Comparison of ENCODE assay signal across 22 cellular contexts in the genomic region with DNA sequence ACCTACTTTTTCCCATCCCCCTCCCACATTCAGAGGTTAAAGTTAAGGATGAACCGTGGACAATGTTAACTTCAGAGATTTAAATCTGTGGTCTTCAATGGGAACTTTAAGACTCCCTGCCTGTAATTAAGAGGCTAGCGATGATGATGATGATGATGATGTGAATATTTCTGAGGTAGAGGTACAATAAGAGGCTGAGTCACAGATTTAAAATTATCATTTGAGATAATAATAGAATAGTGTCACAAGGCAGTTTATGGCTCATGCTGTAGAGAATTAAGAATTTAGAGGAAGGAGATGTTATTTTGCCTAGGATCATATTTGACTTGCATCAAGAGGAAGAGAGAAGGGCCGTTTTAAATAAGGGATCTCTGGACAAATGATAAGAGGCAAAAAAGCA.
DNase-seq lines count a peak whose midpoint lies in the region; ATAC-seq and TF ChIP-seq lines count a peak whose summit lies in the region.
"Had no signal": no experiment of that assay in that cellular context is flagged by ENCODE, and none has a peak within 500 bp of the region (broad histone marks: within the 10 kb centered on the region; RNA-seq: fewer than 3 reads in every experiment).

No MANE protein-coding gene starts in this region.

- H3K27ac ChIP-seq in heart left ventricle, result peak overlapping the region in 4 of 12 donors; percentile 5 to 42 (median 40)
- H3K27ac ChIP-seq in coronary artery, result peak overlapping the region; percentile 35 to 36
- peak overlapping the region; percentile 31 for H3K27ac ChIP-seq in skeletal muscle tissue (ENCODE audit: low read depth, low read length)
- H3K27ac ChIP-seq: BLaER1 treated with 17β-estradiol and CSF1 and Interleukin-3, amounts not matched to agents 10 nM and 100 nM had no signal

- H3K27me3 Mint-ChIP-seq in naive B cell, result no peaks in the 10 kb centered on the region
- H3K27me3 Mint-ChIP-seq: CD4-positive, alpha-beta memory T cell; IgD-negative memory B cell had no signal

- H3K36me3 ChIP-seq in heart left ventricle (no peaks in the 10 kb centered on the region), skeletal muscle tissue (ENCODE audit: control insufficient read depth in 3 of 3, insufficient read depth in 3 of 3, low read length in 3 of 3) (no peaks in the 10 kb centered on the region)
- H3K36me3 ChIP-seq: BLaER1 treated with 17β-estradiol and CSF1 and Interleukin-3, amounts not matched to agents 10 nM and 100 nM had no signal

- TF ChIP-seq POLR2A in heart left ventricle (IDR thresholded peaks at IDR 0.05), result no peak

- WGBS in heart left ventricle, 4 donors, result 64 to 70% (median 68%) methylated on average over 3 of the region's 3 CpGs

- H3K4me1 ChIP-seq in heart left ventricle (peaks cover 0 to 32% (median 12%) of the 10 kb centered on the region in 12 donors), skeletal muscle tissue (ENCODE audit: control insufficient read depth in 3 of 3, insufficient read depth in 3 of 3, low read length in 3 of 3) (no peaks in the 10 kb centered on the region)
- H3K4me1 ChIP-seq: Caco-2 had no signal

- no peaks in the 10 kb centered on the region for H3K9me3 ChIP-seq in heart left ventricle
- no peaks in the 10 kb centered on the region for H3K9me3 ChIP-seq in skeletal muscle tissue (ENCODE audit: control insufficient read depth in 3 of 3, low read length in 3 of 3)
- H3K9me3 ChIP-seq: BLaER1 treated with 17β-estradiol and CSF1 and Interleukin-3, amounts not matched to agents 10 nM and 100 nM; Caco-2 had no signal

- peak in 3 of 4 donors; percentile 26 to 55 (median 32) for ATAC-seq in heart left ventricle
- ATAC-seq in naive B cell (ENCODE audit: low read depth in 2 of 2), result no peak

- peaks cover 7 to 23% (median 10%) of the 10 kb centered on the region in 3 donors for H3K4me1 Mint-ChIP-seq in naive B cell

- no peak for DNase-seq in heart left ventricle
- DNase-seq in cardiac septum (ENCODE audit: low spot score), result no peak
- DNase-seq in coronary artery (ENCODE audit: low spot score), result no peak
- DNase-seq in naive B cell, result no peak
- no peak for DNase-seq in GM13976 (ENCODE audit: low spot score)
- no peak for DNase-seq in DMS 273 treated with DMSO at 0.1 percent for 48 hours (lab: John Stamatoyannopoulos, UW)
- DNase-seq in activated CD4-positive, CD25-positive, alpha-beta regulatory T cell treated with anti-CD3 and anti-CD28 coated beads, Interleukin-2, amount 50 U/mL, for 72 hours, result no peak
- DNase-seq: 8988T; Caco-2; CD4-positive, alpha-beta memory T cell; DND-41; HFFc6; Karpas-422; MV-4-11; NCI-H1694; NCI-H2081; NCI-H2171; NCI-H526; OCI-M1 had no signal

- H3K9ac ChIP-seq in skeletal muscle tissue (ENCODE audit: low read depth in 1 of 3, low read length in 3 of 3), result no peak overlapping the region
- H3K9ac ChIP-seq: BLaER1 treated with 17β-estradiol and CSF1 and Interleukin-3, amounts not matched to agents 10 nM and 100 nM had no signal

- no peak overlapping the region for H3K4me3 Mint-ChIP-seq in naive B cell
- H3K4me3 Mint-ChIP-seq: CD4-positive, alpha-beta memory T cell; HFFc6; IgD-negative memory B cell had no signal

- H3K9me3 Mint-ChIP-seq in naive B cell, result no peaks in the 10 kb centered on the region
- H3K9me3 Mint-ChIP-seq: CD4-positive, alpha-beta memory T cell; HFFc6; IgD-negative memory B cell had no signal

- H3K4me3 ChIP-seq in heart left ventricle, result no peak overlapping the region
- H3K4me3 ChIP-seq in coronary artery, result no peak overlapping the region
- H3K4me3 ChIP-seq in skeletal muscle tissue (ENCODE audit: low read length in 3 of 3), result no peak overlapping the region
- H3K4me3 ChIP-seq: BLaER1 treated with 17β-estradiol and CSF1 and Interleukin-3, amounts not matched to agents 10 nM and 100 nM had no signal

- H3K27me3 ChIP-seq in heart left ventricle (no peaks in the 10 kb centered on the region), skeletal muscle tissue (ENCODE audit: control insufficient read depth in 3 of 3, insufficient read depth in 3 of 3, low read length in 3 of 3) (no peaks in the 10 kb centered on the region)
- H3K27me3 ChIP-seq: BLaER1 treated with 17β-estradiol and CSF1 and Interleukin-3, amounts not matched to agents 10 nM and 100 nM had no signal

- no peaks in the 10 kb centered on the region for H3K36me3 Mint-ChIP-seq in naive B cell
- H3K36me3 Mint-ChIP-seq: IgD-negative memory B cell had no signal

- no peak for TF ChIP-seq CTCF in heart left ventricle (IDR thresholded peaks at IDR 0.05)
- TF ChIP-seq CTCF in coronary artery (IDR thresholded peaks at IDR 0.05), result no peak
- TF ChIP-seq CTCF in GM13976 (IDR thresholded peaks at IDR 0.05; ENCODE audit: borderline replicate concordance, control extremely low read depth, extremely low read depth, insufficient read depth, missing control alignments), result no peak

- intact Hi-C loops in heart left ventricle (cut with DNase I) (loop anchor here in 3 of 10 donors (10.0 kb wide), 2 partner anchors 94 to 256 kb away; no protein-coding TSS in a partner anchor), cardiac septum (cut with DNase I) (loop anchor here (10.0 kb wide), 1 partner anchor 424 kb away; no protein-coding TSS in a partner anchor)

- H3K27ac Mint-ChIP-seq in naive B cell, result peak overlapping the region in 5 of 6 donors; percentile 13 to 69 (median 31)
- H3K27ac Mint-ChIP-seq: HFFc6, IgD-negative memory B cell had no signal

- in situ Hi-C loops in GM13976 (cut with MboI; ENCODE audit: low sequenced_read_pairs, unreplicated experiment), result no loop called here

Comparison
In these comparisons a context has a peak if more than half of its experiments do, and no peak if none do; other contexts are left out.
1. ATAC-seq: peak in heart left ventricle (3 of 4); none in naive B cell (0 of 2).